In genomic region chr15:55289011-55289572, GRCh38 we compare ENCODE assay signal across 8 cellular contexts. TPM values are rescaled to one million over a fixed set of nuclear protein-coding genes. Genes with fewer than 3 reads are reported as not detected.
DNase-seq lines count a peak whose midpoint lies in the region; ATAC-seq and TF ChIP-seq lines count a peak whose summit lies in the region.

No MANE protein-coding gene starts in this region.

- H3K4me1 Mint-ChIP-seq in neural progenitor cell = peaks cover 8% of the 10 kb centered on the region

- peak overlapping the region; percentile 46 for H3K4me2 ChIP-seq in fibroblast of lung (ENCODE audit: extremely low read depth, insufficient read depth, low read length)
- peak overlapping the region; percentile 82 for H3K4me2 ChIP-seq in neural progenitor cell

- H3K27me3 Mint-ChIP-seq in neural progenitor cell (ENCODE audit: insufficient read depth, low read depth) = peaks cover 2% of the 10 kb centered on the region

- no peaks in the 10 kb centered on the region for H4K20me1 ChIP-seq in fibroblast of lung (ENCODE audit: control insufficient read depth, extremely low read depth, insufficient read depth, low read length)
- H4K20me1 ChIP-seq in neural progenitor cell (ENCODE audit: low read depth) = no peaks in the 10 kb centered on the region

- H3K36me3 ChIP-seq in BJ (ENCODE audit: control insufficient read depth, insufficient read depth, low read length) (no peaks in the 10 kb centered on the region; the same call in 1 of the 2 replicates), MG63 (no peaks in the 10 kb centered on the region), fibroblast of lung (ENCODE audit: control insufficient read depth, insufficient read depth, low read length) (no peaks in the 10 kb centered on the region), neural progenitor cell (no peaks in the 10 kb centered on the region)

- peak overlapping the region; percentile 96 for H3K27ac ChIP-seq in fibroblast of lung (ENCODE audit: insufficient read depth, low read length)
- H3K27ac ChIP-seq in neural progenitor cell = no peak overlapping the region

- H3K9me3 Mint-ChIP-seq in neural progenitor cell = no peaks in the 10 kb centered on the region

- CTCF ChIA-PET in BJ (lab: Yijun Ruan, JAX) = no interaction called here

- H3K27ac Mint-ChIP-seq in neural progenitor cell = no peak overlapping the region

- peaks cover 4% of the 10 kb centered on the region for H3K79me2 ChIP-seq in fibroblast of lung (ENCODE audit: control insufficient read depth, insufficient read depth, low read length)
- H3K79me2 ChIP-seq in neural progenitor cell (ENCODE audit: low read depth) = no peaks in the 10 kb centered on the region

- H3K27me3 ChIP-seq in BJ (ENCODE audit: control insufficient read depth, insufficient read depth, low read length) (no peaks in the 10 kb centered on the region), MG63 (no peaks in the 10 kb centered on the region), fibroblast of lung (ENCODE audit: control insufficient read depth, insufficient read depth, low read length) (no peaks in the 10 kb centered on the region), neural progenitor cell (peaks cover 17% of the 10 kb centered on the region)

- H2AFZ ChIP-seq in fibroblast of lung (ENCODE audit: low read length) (peak overlapping the region; percentile 83), neural progenitor cell (replicated peaks) (peak overlapping the region; percentile 91)

- POLR2A ChIA-PET in BJ (lab: Charles Lee) = no interaction called here

- H3K9me3 ChIP-seq in MG63 (no peaks in the 10 kb centered on the region), fibroblast of lung (ENCODE audit: control insufficient read depth, insufficient read depth, low read depth, low read length) (no peaks in the 10 kb centered on the region), neural progenitor cell (ENCODE audit: low read depth) (no peaks in the 10 kb centered on the region)

- peak; percentile 18 for ATAC-seq in GM19395 (IDR thresholded peaks at IDR 0.05; ENCODE audit: unreplicated experiment)
- ATAC-seq in GM18519 (IDR thresholded peaks at IDR 0.05; ENCODE audit: low FRiP score, unreplicated experiment) = no peak

- DNase-seq in BJ (ENCODE audit: low read depth) = no peak
- peak; percentile 8 for DNase-seq in MG63
- peak; percentile 12 for DNase-seq in activated T-cell treated with anti-CD3 and anti-CD28 coated beads for 1 hour (ENCODE audit: low read depth)
- peak in 1 of 2 donors; percentile 65 for DNase-seq in fibroblast of lung (ENCODE audit: low read depth in 2 of 2)
- DNase-seq in neural progenitor cell (ENCODE audit: low spot score) = peak; percentile 34
- no peak for DNase-seq in putamen (ENCODE audit: low spot score)

- peak overlapping the region; percentile 89 for H3K4me3 ChIP-seq in BJ (ENCODE audit: low read depth, low read length)
- H3K4me3 ChIP-seq in MG63 = peak overlapping the region; percentile 66
- H3K4me3 ChIP-seq in fibroblast of lung (replicated peaks in 1 of 4; ENCODE audit: control extremely low read depth in 1 of 4, insufficient read depth in 1 of 4, low read depth in 3 of 4, low read length in 4 of 4) = peak overlapping the region; percentile 80 to 93 (median 87)
- H3K4me3 ChIP-seq in neural progenitor cell = peak overlapping the region; percentile 84

- TF ChIP-seq CTCF in BJ (IDR thresholded peaks at IDR 0.05; ENCODE audit: insufficient read depth, low read depth, low read length) (no peak), fibroblast of lung (conservative IDR thresholded peaks at IDR 0.05 in 1 of 2, IDR thresholded peaks at IDR 0.05 in 1 of 2; ENCODE audit: low read depth in 1 of 2, low read length in 2 of 2) (no peak), neural progenitor cell (IDR thresholded peaks at IDR 0.05) (no peak)

- peak overlapping the region; percentile 88 for H3K4me3 Mint-ChIP-seq in neural progenitor cell

- H3K36me3 Mint-ChIP-seq in neural progenitor cell = no peaks in the 10 kb centered on the region

- H3K9ac ChIP-seq in fibroblast of lung (ENCODE audit: insufficient read depth, low read length) (peak overlapping the region; percentile 95), neural progenitor cell (no peak overlapping the region)

- peaks cover 2% of the 10 kb centered on the region for H3K4me1 ChIP-seq in fibroblast of lung (ENCODE audit: control insufficient read depth, extremely low read depth, insufficient read depth, low read length)
- H3K4me1 ChIP-seq in neural progenitor cell = no peaks in the 10 kb centered on the region

- peaks cover 7% of the 10 kb centered on the region for H3F3A ChIP-seq in neural progenitor cell (ENCODE audit: low read depth)

RNA-seq across cellular contexts. Expression of gene RAB27A, which starts 0.5 kb away (rescaled TPM):
- polyA plus RNA-seq in BJ (2011; rRNA removed) (12.1 and 17.8 TPM in 2 replicates), fibroblast of lung (34.9 and 47.4 TPM in 2 replicates)
- polyA minus RNA-seq in BJ (2011; rRNA and poly(A)+ RNA removed) = 2.3 and 6.5 TPM in 2 replicates
- total RNA-seq in MG63 (2014; rRNA removed; shearing (Covaris generic); ENCODE audit: low replicate concordance) = 4.3 and 27.5 TPM in 2 replicates
- total RNA-seq in fibroblast of lung (10.3 and 14.4 TPM in 2 replicates), neural progenitor cell (ENCODE audit: low replicate concordance) (2.3 and 3.6 TPM in 2 replicates)
- 21.1 and 26.2 TPM in 2 replicates for polyA plus RNA-seq in fibroblast of lung (2012)
- polyA minus RNA-seq in fibroblast of lung (ENCODE audit: low replicate concordance) = 5.1 and 5.7 TPM in 2 replicates

RNA-seq across cellular contexts. Expression of gene PIGBOS1, which starts 29.8 kb away (rescaled TPM):
- polyA plus RNA-seq in BJ (2011; rRNA removed) (12.2 and 16.0 TPM in 2 replicates), fibroblast of lung (18.5 and 19.2 TPM in 2 replicates)
- 2.1 and 2.7 TPM in 2 replicates for polyA minus RNA-seq in BJ (2011; rRNA and poly(A)+ RNA removed)
- 23.3 and 50.0 TPM in 2 replicates for total RNA-seq in MG63 (2014; rRNA removed; shearing (Covaris generic); ENCODE audit: low replicate concordance)
- total RNA-seq in fibroblast of lung (7.4 and 10.9 TPM in 2 replicates), neural progenitor cell (ENCODE audit: low replicate concordance) (12.3 and 25.0 TPM in 2 replicates)
- polyA plus RNA-seq in fibroblast of lung (2012) = 12.5 and 13.0 TPM in 2 replicates
- not detected in 2 replicates for polyA minus RNA-seq in fibroblast of lung (ENCODE audit: low replicate concordance)

RNA-seq across cellular contexts. Expression of gene PIGB, which starts 29.9 kb away (rescaled TPM):
- polyA plus RNA-seq in BJ (2011; rRNA removed) (10.1 and 18.5 TPM in 2 replicates), fibroblast of lung (24.1 and 27.4 TPM in 2 replicates)
- polyA minus RNA-seq in BJ (2011; rRNA and poly(A)+ RNA removed) = 6.0 and 12.4 TPM in 2 replicates
- 11.2 and 12.8 TPM in 2 replicates for total RNA-seq in MG63 (2014; rRNA removed; shearing (Covaris generic); ENCODE audit: low replicate concordance)
- total RNA-seq in fibroblast of lung (9.0 and 18.8 TPM in 2 replicates), neural progenitor cell (ENCODE audit: low replicate concordance) (15.6 and 18.7 TPM in 2 replicates)
- 11.0 and 12.8 TPM in 2 replicates for polyA plus RNA-seq in fibroblast of lung (2012)
- 4.3 and 8.0 TPM in 2 replicates for polyA minus RNA-seq in fibroblast of lung (ENCODE audit: low replicate concordance)

Comparison
In these comparisons a context has a peak if more than half of its experiments do, and no peak if none do; other contexts are left out.
1. DNase-seq: peak in MG63 (single experiment), activated T-cell treated with anti-CD3 and anti-CD28 coated beads for 1 hour (single experiment) and neural progenitor cell (single experiment); none in BJ (single experiment) and putamen (single experiment).
2. Peak in every context shown above with its lines, with median percentiles within 50 percentile points of each other: H3K4me3 ChIP-seq.